10 cellular contexts compared by ENCODE assay signal in genomic region chr2:95333888-95334338, GRCh38. TPM values are rescaled to one million over a fixed set of nuclear protein-coding genes. Genes with fewer than 3 reads are reported as not detected.
DNase-seq lines count a peak whose midpoint lies in the region; ATAC-seq, FAIRE-seq and TF ChIP-seq lines count a peak whose summit lies in the region.
"Had no signal": no experiment of that assay in that cellular context is flagged by ENCODE, and none has a peak within 500 bp of the region (broad histone marks: within the 10 kb centered on the region; RNA-seq: fewer than 3 reads in every experiment).

No MANE protein-coding gene starts in this region.

- DNase-seq in Right ventricle myocardium inferior (ENCODE audit: missing footprints), result peak; percentile 54
- no peak for DNase-seq in cardiac septum (ENCODE audit: low spot score)
- DNase-seq in SW480 (ENCODE audit: low spot score), result peak; percentile 84
- DNase-seq in kidney epithelial cell (ENCODE audit: low read depth), result peak; percentile 99
- peak; percentile 84 for DNase-seq in urothelium cell line (ENCODE audit: low spot score)
- no peak for DNase-seq in KG1 (lab: John Stamatoyannopoulos, UW)
- no peak for DNase-seq in germinal center (ENCODE audit: low spot score)
- no peak for DNase-seq in activated CD4-positive, alpha-beta T cell treated with anti-CD3 and anti-CD28 coated beads, Interleukin-2, amount 50 U/mL, for 48 hours
- DNase-seq: effector CD8-positive, alpha-beta T cell; naive B cell had no signal

- no peaks in the 10 kb centered on the region for H3K36me3 ChIP-seq in kidney epithelial cell (ENCODE audit: control insufficient read depth, insufficient read depth, low read length)

- TF ChIP-seq CTCF in kidney epithelial cell (IDR thresholded peaks at IDR 0.05; ENCODE audit: insufficient read depth, low read length, poor library complexity, severe bottlenecking), result no peak

- no peak overlapping the region for H3K4me3 ChIP-seq in kidney epithelial cell (ENCODE audit: low read depth, low read length)

- FAIRE-seq in urothelium cell line (lab: Jason Lieb, UNC), result peak; percentile 85

- intact Hi-C loops in Right ventricle myocardium inferior (cut with DNase I) (no loop called here), cardiac septum (cut with DNase I) (no loop called here)

- ATAC-seq in Right ventricle myocardium inferior, result no peak

- H3K27me3 ChIP-seq in kidney epithelial cell (ENCODE audit: control insufficient read depth, insufficient read depth, low read length), result no peaks in the 10 kb centered on the region

RNA-seq across cellular contexts. Expression of gene KCNIP3, which starts 36.8 kb away (rescaled TPM):
- 8.7 TPM for total RNA-seq in Right ventricle myocardium inferior
- total RNA-seq in cardiac septum, result 6.5 TPM
- 5.1 and 7.2 TPM in 2 replicates for total RNA-seq in kidney epithelial cell

RNA-seq across cellular contexts. Expression of gene PROM2, which starts 59.7 kb away (rescaled TPM):
- total RNA-seq in Right ventricle myocardium inferior (0.32 TPM), cardiac septum (0.83 TPM), kidney epithelial cell (2.3 and 3.4 TPM in 2 replicates)

Comparison
In these comparisons a context has a peak if more than half of its experiments do, and no peak if none do; other contexts are left out.
1. DNase-seq: peak in Right ventricle myocardium inferior (single experiment), SW480 (single experiment), kidney epithelial cell (single experiment) and urothelium cell line (single experiment); none in cardiac septum (single experiment), KG1 (single experiment), germinal center (single experiment) and activated CD4-positive, alpha-beta T cell treated with anti-CD3 and anti-CD28 coated beads, Interleukin-2, amount 50 U/mL, for 48 hours (0 of 2).